11 cellular contexts compared by ENCODE assay signal in the genomic region with DNA sequence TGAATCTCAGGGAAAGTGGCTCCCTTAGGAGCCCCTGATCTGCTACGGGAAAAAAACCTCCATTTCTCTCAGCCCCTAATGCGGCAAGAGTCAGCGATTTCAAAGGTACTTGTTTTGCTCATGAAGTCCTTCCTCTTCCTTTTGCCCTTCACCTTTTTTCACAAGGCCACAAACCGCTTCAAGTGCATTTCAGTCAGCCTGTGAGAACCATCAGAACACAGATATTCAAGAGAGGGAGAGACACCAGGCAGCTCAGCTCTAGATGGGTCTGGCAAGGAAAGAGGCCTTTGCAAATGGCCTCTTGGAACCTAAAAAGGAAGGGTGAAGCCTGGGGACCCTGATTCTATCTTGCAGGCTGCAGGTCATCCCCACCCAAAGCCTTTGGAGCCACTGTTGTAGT.
DNase-seq lines count a peak whose midpoint lies in the region; ATAC-seq, FAIRE-seq and TF ChIP-seq lines count a peak whose summit lies in the region.
"Had no signal": no experiment of that assay in that cellular context is flagged by ENCODE, and none has a peak within 500 bp of the region (broad histone marks: within the 10 kb centered on the region; RNA-seq: fewer than 3 reads in every experiment).

No MANE protein-coding gene starts in this region.

- POLR2A ChIA-PET in GM12878 (lab: Charles Lee): no interaction called here

- no peak overlapping the region for H3K4ac ChIP-seq in mesendoderm (ENCODE audit: low read depth, low read length)

- no peak overlapping the region for H2BK120ac ChIP-seq in mesendoderm (ENCODE audit: low read depth, low read length)

- no peak for TF ChIP-seq RAD21 in GM12878 (IDR thresholded peaks at IDR 0.05; ENCODE audit: insufficient read depth, low read depth, low read length)

- SMC1A ChIA-PET in GM12878 (lab: Charles Lee; ENCODE audit: uncharacterized antibody, unreplicated experiment): interaction anchor here (1.1 to 3.1 kb wide), 2 partner anchors 12 to 18 kb away, joined by 4 to 7 read pairs; no protein-coding TSS in a partner anchor

- in situ Hi-C loops in GM12878 (cut with MboI): no loop called here

- no peak for FAIRE-seq in GM12878 (lab: Jason Lieb, UNC)
- FAIRE-seq: astrocyte had no signal

- TF ChIP-seq EP300 in GM12878 (IDR thresholded peaks at IDR 0.05; ENCODE audit: borderline replicate concordance in 1 of 2, control insufficient read depth in 1 of 2, low read depth in 2 of 2, low read length in 2 of 2): no peak

- H3K36me3 ChIP-seq in GM12878 (ENCODE audit: control insufficient read depth in 2 of 2, insufficient read depth in 2 of 2, low read length in 1 of 2) (no peaks in the 10 kb centered on the region), mesendoderm (ENCODE audit: control insufficient read depth, insufficient read depth, low read length) (no peaks in the 10 kb centered on the region), testis (ENCODE audit: low read depth, missing control alignments) (no peaks in the 10 kb centered on the region)

- peak overlapping the region; percentile 66 for H2AFZ ChIP-seq in GM12878 (ENCODE audit: control insufficient read depth, low read depth, low read length)

- no peaks in the 10 kb centered on the region for H3K79me1 ChIP-seq in mesendoderm (ENCODE audit: low read length)

- WGBS in GM12878 (ENCODE audit: insufficient coverage, insufficient replicate concordance, low lambda C conversion rate, missing lambda C conversion rate): 6% methylated on average over 4 of the region's 4 CpGs
- no CpG with 5 or more reads among the region's 4 CpGs for WGBS in mesendoderm (ENCODE audit: extremely low coverage, insufficient coverage, low lambda C conversion rate)
- WGBS in testis, 2 donors: 47 to 48% methylated on average over 4 of the region's 4 CpGs

- H3K27me3 ChIP-seq in GM12878 (replicated peaks in 1 of 2; ENCODE audit: control insufficient read depth in 2 of 2, insufficient read depth in 2 of 2, low read length in 1 of 2) (no peaks in the 10 kb centered on the region), mesendoderm (ENCODE audit: insufficient read depth, low read length, poor library complexity) (no peaks in the 10 kb centered on the region), testis (no peaks in the 10 kb centered on the region)

- no peak overlapping the region for H3K18ac ChIP-seq in mesendoderm (ENCODE audit: low read length)

- H2BK5ac ChIP-seq in mesendoderm (ENCODE audit: low read length): no peak overlapping the region

- H3K23ac ChIP-seq in mesendoderm (ENCODE audit: low read length): peak overlapping the region; percentile 1

- ATAC-seq in GM12878 (no peak), HG03025 (IDR thresholded peaks at IDR 0.05; ENCODE audit: low FRiP score, unreplicated experiment) (no peak)
- ATAC-seq: naive thymus-derived CD4-positive, alpha-beta T cell; Panc1 had no signal

- TF ChIP-seq CTCF in GM12878 (IDR thresholded peaks at IDR 0.05 in 2 of 3, conservative IDR thresholded peaks at IDR 0.05 in 1 of 3; ENCODE audit: control insufficient read depth in 2 of 3, extremely low read depth in 1 of 3, insufficient read depth in 1 of 3, low read depth in 3 of 3, low read length in 3 of 3) (no peak), testis (IDR thresholded peaks at IDR 0.05) (no peak)

- H3K27ac ChIP-seq in GM12878 (ENCODE audit: control insufficient read depth, insufficient read depth): peak overlapping the region; percentile 10
- no peak overlapping the region for H3K27ac ChIP-seq in mesendoderm (ENCODE audit: low read depth, low read length)
- H3K27ac ChIP-seq in testis: peak overlapping the region; percentile 42 to 74

- intact Hi-C loops in GM12878 (cut with micrococcal nuclease; ENCODE audit: unreplicated experiment) (no loop called here), testis (cut with DNase I; ENCODE audit: low total_unique reads) (no loop called here)

- no TSS peak for BruUV-seq in GM12878 (replicated peaks; lab: Mats Ljungman, UMichigan)

- H4K20me1 ChIP-seq in GM12878 (ENCODE audit: control insufficient read depth, insufficient read depth): no peaks in the 10 kb centered on the region

- H3K79me2 ChIP-seq in GM12878 (ENCODE audit: control insufficient read depth, insufficient read depth, low read length) (no peaks in the 10 kb centered on the region), mesendoderm (ENCODE audit: control insufficient read depth, insufficient read depth, low read length) (no peaks in the 10 kb centered on the region)

- 0 out of 2 replicates have a peak overlapping the region, but pooled peaks have one; percentile 7 for H3K9ac ChIP-seq in GM12878 (ENCODE audit: control insufficient read depth, insufficient read depth, low read length)
- H3K9ac ChIP-seq in mesendoderm (ENCODE audit: low read length): no peak overlapping the region

- H4K8ac ChIP-seq in mesendoderm (ENCODE audit: low read depth, low read length): no peak overlapping the region

- H3K9me3 ChIP-seq in GM12878 (replicated peaks; ENCODE audit: control insufficient read depth, insufficient read depth, low read length): no peaks in the 10 kb centered on the region; the same call in 1 of the 3 replicates
- no peaks in the 10 kb centered on the region for H3K9me3 ChIP-seq in testis

- TF ChIP-seq POLR2A in GM12878 (IDR thresholded peaks at IDR 0.05; ENCODE audit: low read depth, low read length) (no peak), testis (IDR thresholded peaks at IDR 0.05) (no peak)

- peak; percentile 17 for DNase-seq in Jurkat, Clone E6-1 (ENCODE audit: low read depth, low spot score)
- no peak for DNase-seq in GM12878 (ENCODE audit: low read depth, low spot score)
- no peak for DNase-seq in mesendoderm
- DNase-seq in testis: no peak
- DNase-seq in stimulated activated CD4-positive, alpha-beta T cell treated with anti-CD3 and anti-CD28 coated beads, Interleukin-4, amount 100 ng/mL, for 1 hour: no peak
- DNase-seq in DMS 273 (lab: John Stamatoyannopoulos, UW; ENCODE audit: unreplicated experiment): no peak
- DNase-seq: NCI-H2171 treated with DMSO at 0.1 percent for 48 hours had no signal

- no peak overlapping the region for H2BK15ac ChIP-seq in mesendoderm (replicated peaks; ENCODE audit: low read depth)

- no peak overlapping the region for H2AK5ac ChIP-seq in mesendoderm (ENCODE audit: low read length)

- peak overlapping the region; percentile 62 for H3K4me2 ChIP-seq in GM12878 (ENCODE audit: control insufficient read depth, insufficient read depth)
- no peak overlapping the region for H3K4me2 ChIP-seq in mesendoderm (ENCODE audit: low read length)

- no peak overlapping the region for H3K56ac ChIP-seq in mesendoderm (ENCODE audit: low read length)

- no peak overlapping the region for H4K5ac ChIP-seq in mesendoderm (ENCODE audit: low read length)

- CTCF ChIA-PET in GM12878 (lab: Yijun Ruan, JAX): interaction anchor here (0.9 to 1.2 kb wide), 2 partner anchors 11 to 145 kb away, joined by 3 read pairs; a partner anchor contains a TSS

- no peak overlapping the region for H3K4me3 ChIP-seq in Jurkat, Clone E6-1 (ENCODE audit: low read length)
- H3K4me3 ChIP-seq in GM12878: 0 out of 2 replicates have a peak overlapping the region, but pooled peaks have one; percentile 12
- H3K4me3 ChIP-seq in mesendoderm (ENCODE audit: low read length): no peak overlapping the region
- H3K4me3 ChIP-seq in testis: no peak overlapping the region

- H3K4me1 ChIP-seq in GM12878 (ENCODE audit: control insufficient read depth, insufficient read depth, low read length) (peaks cover 25% of the 10 kb centered on the region), mesendoderm (ENCODE audit: control insufficient read depth, low read depth, low read length) (no peaks in the 10 kb centered on the region), testis (peaks cover 20% of the 10 kb centered on the region)

- RAD21 ChIA-PET in GM12878 (lab: Charles Lee; ENCODE audit: unreplicated experiment): no interaction called here

TF ChIP-seq in GM12878, 131 proteins besides CTCF, POLR2A, EP300 and RAD21:
- TF ChIP-seq, protein P1, sequence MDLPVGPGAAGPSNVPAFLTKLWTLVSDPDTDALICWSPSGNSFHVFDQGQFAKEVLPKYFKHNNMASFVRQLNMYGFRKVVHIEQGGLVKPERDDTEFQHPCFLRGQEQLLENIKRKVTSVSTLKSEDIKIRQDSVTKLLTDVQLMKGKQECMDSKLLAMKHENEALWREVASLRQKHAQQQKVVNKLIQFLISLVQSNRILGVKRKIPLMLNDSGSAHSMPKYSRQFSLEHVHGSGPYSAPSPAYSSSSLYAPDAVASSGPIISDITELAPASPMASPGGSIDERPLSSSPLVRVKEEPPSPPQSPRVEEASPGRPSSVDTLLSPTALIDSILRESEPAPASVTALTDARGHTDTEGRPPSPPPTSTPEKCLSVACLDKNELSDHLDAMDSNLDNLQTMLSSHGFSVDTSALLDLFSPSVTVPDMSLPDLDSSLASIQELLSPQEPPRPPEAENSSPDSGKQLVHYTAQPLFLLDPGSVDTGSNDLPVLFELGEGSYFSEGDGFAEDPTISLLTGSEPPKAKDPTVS (IDR thresholded peaks at IDR 0.05; ENCODE audit: low read depth, low read length): no peak
- peak; percentile 53 for TF ChIP-seq RUNX3 (IDR thresholded peaks at IDR 0.05; ENCODE audit: low read length)
